ENCODE assay signal across 8 cellular contexts in genomic region chr5:6525910-6526309, GRCh38.
A peak's percentile ranks its signal among the peaks of the same experiment; 100 is the strongest.
DNase-seq lines count a peak whose midpoint lies in the region; ATAC-seq and TF ChIP-seq lines count a peak whose summit lies in the region.

No MANE protein-coding gene starts in this region.

- ATAC-seq in HG02973 (IDR thresholded peaks at IDR 0.05; ENCODE audit: unreplicated experiment) = no peak
- no peak for ATAC-seq in HG02981 (IDR thresholded peaks at IDR 0.05; ENCODE audit: unreplicated experiment)

- DNase-seq in G401 (ENCODE audit: low spot score) (peak; percentile 76), astrocyte of the hippocampus (ENCODE audit: low read depth, low spot score) (peak; percentile 45), lung microvascular endothelial cell (ENCODE audit: low read depth in 2 of 2) (peak; percentile 24 to 64), NCI-H526 treated with DMSO at 0.1 percent for 48 hours (lab: John Stamatoyannopoulos, UW) (no peak)
- no peak for DNase-seq in stimulated activated CD4-positive, alpha-beta T cell treated with anti-CD3 and anti-CD28 coated beads, Interleukin-15, amount 100 ng/mL, for 24 hours

- in situ Hi-C loops in G401 (cut with HindIII; ENCODE audit: low sequenced_read_pairs) = no loop called here

- no peak for TF ChIP-seq EP300 in Ishikawa (IDR thresholded peaks at IDR 0.05; ENCODE audit: borderline replicate concordance)

- peak; percentile 45 for TF ChIP-seq RAD21 in Ishikawa (IDR thresholded peaks at IDR 0.05; ENCODE audit: low read depth)

TF ChIP-seq in Ishikawa, 13 proteins besides CTCF, POLR2A, EP300 and RAD21:
- TF ChIP-seq EGR1 (IDR thresholded peaks at IDR 0.05) = no peak
- no peak for TF ChIP-seq NFIC (IDR thresholded peaks at IDR 0.05)
- TF ChIP-seq CEBPB (IDR thresholded peaks at IDR 0.05) = no peak
- TF ChIP-seq TAF1 (IDR thresholded peaks at IDR 0.05; ENCODE audit: low read depth) = no peak
- TF ChIP-seq TCF12 (IDR thresholded peaks at IDR 0.05; ENCODE audit: low read depth) = no peak
- no peak for TF ChIP-seq TEAD4 (IDR thresholded peaks at IDR 0.05)
- no peak for TF ChIP-seq ZBTB7A (IDR thresholded peaks at IDR 0.05; ENCODE audit: low read depth)
- TF ChIP-seq, protein P1, sequence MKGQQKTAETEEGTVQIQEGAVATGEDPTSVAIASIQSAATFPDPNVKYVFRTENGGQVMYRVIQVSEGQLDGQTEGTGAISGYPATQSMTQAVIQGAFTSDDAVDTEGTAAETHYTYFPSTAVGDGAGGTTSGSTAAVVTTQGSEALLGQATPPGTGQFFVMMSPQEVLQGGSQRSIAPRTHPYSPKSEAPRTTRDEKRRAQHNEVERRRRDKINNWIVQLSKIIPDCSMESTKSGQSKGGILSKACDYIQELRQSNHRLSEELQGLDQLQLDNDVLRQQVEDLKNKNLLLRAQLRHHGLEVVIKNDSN (IDR thresholded peaks at IDR 0.05) = no peak
- no peak for TF ChIP-seq CREB1 (IDR thresholded peaks at IDR 0.05; ENCODE audit: low read depth)
- TF ChIP-seq FOXM1 (IDR thresholded peaks at IDR 0.05; ENCODE audit: borderline replicate concordance, low read depth) = no peak
- no peak for TF ChIP-seq YY1 (IDR thresholded peaks at IDR 0.05; ENCODE audit: low read depth)
- TF ChIP-seq, protein P2, sequence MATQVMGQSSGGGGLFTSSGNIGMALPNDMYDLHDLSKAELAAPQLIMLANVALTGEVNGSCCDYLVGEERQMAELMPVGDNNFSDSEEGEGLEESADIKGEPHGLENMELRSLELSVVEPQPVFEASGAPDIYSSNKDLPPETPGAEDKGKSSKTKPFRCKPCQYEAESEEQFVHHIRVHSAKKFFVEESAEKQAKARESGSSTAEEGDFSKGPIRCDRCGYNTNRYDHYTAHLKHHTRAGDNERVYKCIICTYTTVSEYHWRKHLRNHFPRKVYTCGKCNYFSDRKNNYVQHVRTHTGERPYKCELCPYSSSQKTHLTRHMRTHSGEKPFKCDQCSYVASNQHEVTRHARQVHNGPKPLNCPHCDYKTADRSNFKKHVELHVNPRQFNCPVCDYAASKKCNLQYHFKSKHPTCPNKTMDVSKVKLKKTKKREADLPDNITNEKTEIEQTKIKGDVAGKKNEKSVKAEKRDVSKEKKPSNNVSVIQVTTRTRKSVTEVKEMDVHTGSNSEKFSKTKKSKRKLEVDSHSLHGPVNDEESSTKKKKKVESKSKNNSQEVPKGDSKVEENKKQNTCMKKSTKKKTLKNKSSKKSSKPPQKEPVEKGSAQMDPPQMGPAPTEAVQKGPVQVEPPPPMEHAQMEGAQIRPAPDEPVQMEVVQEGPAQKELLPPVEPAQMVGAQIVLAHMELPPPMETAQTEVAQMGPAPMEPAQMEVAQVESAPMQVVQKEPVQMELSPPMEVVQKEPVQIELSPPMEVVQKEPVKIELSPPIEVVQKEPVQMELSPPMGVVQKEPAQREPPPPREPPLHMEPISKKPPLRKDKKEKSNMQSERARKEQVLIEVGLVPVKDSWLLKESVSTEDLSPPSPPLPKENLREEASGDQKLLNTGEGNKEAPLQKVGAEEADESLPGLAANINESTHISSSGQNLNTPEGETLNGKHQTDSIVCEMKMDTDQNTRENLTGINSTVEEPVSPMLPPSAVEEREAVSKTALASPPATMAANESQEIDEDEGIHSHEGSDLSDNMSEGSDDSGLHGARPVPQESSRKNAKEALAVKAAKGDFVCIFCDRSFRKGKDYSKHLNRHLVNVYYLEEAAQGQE (IDR thresholded peaks at IDR 0.05; ENCODE audit: low read depth) = no peak
- TF ChIP-seq, protein P3, sequence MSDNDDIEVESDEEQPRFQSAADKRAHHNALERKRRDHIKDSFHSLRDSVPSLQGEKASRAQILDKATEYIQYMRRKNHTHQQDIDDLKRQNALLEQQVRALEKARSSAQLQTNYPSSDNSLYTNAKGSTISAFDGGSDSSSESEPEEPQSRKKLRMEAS (IDR thresholded peaks at IDR 0.05) = no peak

Comparison
In these comparisons a context has a peak if more than half of its experiments do, and no peak if none do; other contexts are left out.
1. DNase-seq: peak in G401 (single experiment), astrocyte of the hippocampus (single experiment) and lung microvascular endothelial cell (2 of 2); none in NCI-H526 treated with DMSO at 0.1 percent for 48 hours (single experiment) and stimulated activated CD4-positive, alpha-beta T cell treated with anti-CD3 and anti-CD28 coated beads, Interleukin-15, amount 100 ng/mL, for 24 hours (single experiment).